10 cellular contexts compared by ENCODE assay signal in the genomic region with DNA sequence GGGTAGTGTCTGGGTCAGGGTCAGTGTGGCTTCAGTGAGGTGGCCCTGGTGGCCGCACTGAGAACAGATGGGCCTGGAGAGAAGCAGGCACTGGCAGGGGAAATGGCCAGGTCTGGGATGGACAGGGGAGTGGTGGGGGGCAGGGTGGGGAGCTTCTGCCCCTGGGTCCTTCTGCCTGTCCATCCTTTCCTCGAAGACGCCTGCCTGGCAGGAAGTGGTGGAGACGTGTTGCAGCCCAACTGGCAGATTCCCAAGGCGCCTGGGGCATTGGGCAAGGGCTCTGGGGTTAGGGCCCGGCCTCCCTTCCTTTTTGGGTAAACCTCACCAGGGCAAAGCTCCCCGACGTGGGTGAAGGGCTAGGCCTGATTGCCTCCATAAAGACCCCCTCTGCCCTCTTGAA. TPM values are rescaled to one million over a fixed set of nuclear protein-coding genes. Genes with fewer than 3 reads are reported as not detected.
DNase-seq lines count a peak whose midpoint lies in the region; ATAC-seq lines count a peak whose summit lies in the region.
"Had no signal": no experiment of that assay in that cellular context is flagged by ENCODE, and none has a peak within 500 bp of the region (broad histone marks: within the 10 kb centered on the region; RNA-seq: fewer than 3 reads in every experiment).

No MANE protein-coding gene starts in this region.

- H3K9me3 ChIP-seq in duodenal mucosa (ENCODE audit: control insufficient read depth in 1 of 2, low read length in 2 of 2) (no peaks in the 10 kb centered on the region), muscle layer of duodenum (ENCODE audit: control insufficient read depth in 1 of 2, low read length in 2 of 2) (no peaks in the 10 kb centered on the region)

- H3K27ac ChIP-seq in duodenal mucosa (ENCODE audit: low read depth, low read length) (no peak overlapping the region), muscle layer of duodenum (ENCODE audit: low read length) (peak overlapping the region; percentile 16)

- H3K27me3 ChIP-seq in duodenal mucosa (ENCODE audit: control insufficient read depth in 1 of 2, insufficient read depth in 2 of 2, low read length in 2 of 2) (no peaks in the 10 kb centered on the region), muscle layer of duodenum (ENCODE audit: low read depth, low read length) (no peaks in the 10 kb centered on the region)

- DNase-seq in A172 (ENCODE audit: low spot score), result peak; percentile 52
- peak; percentile 24 to 59 for DNase-seq in Kasumi-1 (lab: John Stamatoyannopoulos, UW)
- no peak for DNase-seq in NCI-H82 (lab: John Stamatoyannopoulos, UW)
- no peak for DNase-seq in T-helper 2 cell
- DNase-seq: activated B cell treated with CpG ODN at 0.5 μM for 24 hours, NCI-H2081 treated with DMSO at 0.1 percent for 48 hours had no signal

- H3K4me3 ChIP-seq in duodenal mucosa (ENCODE audit: low read depth in 1 of 2, low read length in 2 of 2) (peak overlapping the region; percentile 16 to 56), muscle layer of duodenum (ENCODE audit: low read depth in 1 of 2, low read length in 2 of 2) (no peak overlapping the region)

- peak overlapping the region in 1 of 2 donors; percentile 31 for H3K9ac ChIP-seq in duodenal mucosa (ENCODE audit: low read depth in 1 of 2, low read length in 2 of 2)

- no peak for ATAC-seq in GM21367 (IDR thresholded peaks at IDR 0.05; ENCODE audit: unreplicated experiment)
- no peak for ATAC-seq in GM21381 (IDR thresholded peaks at IDR 0.05; ENCODE audit: unreplicated experiment)

- H3K4me1 ChIP-seq in duodenal mucosa (ENCODE audit: control insufficient read depth in 1 of 2, insufficient read depth in 2 of 2, low read length in 2 of 2), result peaks cover 61 to 63% of the 10 kb centered on the region in 2 donors
- peaks cover 24 to 32% of the 10 kb centered on the region in 2 donors for H3K4me1 ChIP-seq in muscle layer of duodenum (ENCODE audit: control insufficient read depth in 1 of 2, insufficient read depth in 2 of 2, low read length in 2 of 2)

- peaks cover 14 to 29% of the 10 kb centered on the region in 2 donors for H3K36me3 ChIP-seq in duodenal mucosa (ENCODE audit: control insufficient read depth in 1 of 2, insufficient read depth in 2 of 2, low read length in 2 of 2)
- H3K36me3 ChIP-seq in muscle layer of duodenum (ENCODE audit: control insufficient read depth in 1 of 2, insufficient read depth in 2 of 2, low read length in 2 of 2), result peaks cover 0 to 17% of the 10 kb centered on the region in 2 donors

RNA-seq across cellular contexts. Expression of a gene that starts 10.4 kb away (rescaled TPM):
- 15.3 and 17.8 TPM in 2 replicates for total RNA-seq in A172 (2014; rRNA removed; shearing (Covaris generic))

Comparison
In these comparisons a context has a peak if more than half of its experiments do, and no peak if none do; other contexts are left out.
1. DNase-seq: peak in A172 (single experiment) and Kasumi-1 (2 of 2); none in NCI-H82 (single experiment) and T-helper 2 cell (0 of 5).
2. H3K4me3 ChIP-seq: peak in duodenal mucosa (2 of 2); none in muscle layer of duodenum (0 of 2).